ENCODE assay signal across 15 cellular contexts in genomic region chr12:113794774-113795173, GRCh38.
DNase-seq lines count a peak whose midpoint lies in the region; FAIRE-seq and TF ChIP-seq lines count a peak whose summit lies in the region.
"Had no signal": no experiment of that assay in that cellular context is flagged by ENCODE, and none has a peak within 500 bp of the region (broad histone marks: within the 10 kb centered on the region; RNA-seq: fewer than 3 reads in every experiment).

No MANE protein-coding gene starts in this region.

- no peak for TF ChIP-seq POLR2A in GM12892 (IDR thresholded peaks at IDR 0.05; ENCODE audit: low read depth, low read length)

- no peak for FAIRE-seq in GM12892 (lab: Jason Lieb, UNC)

- H3K4me1 Mint-ChIP-seq in IgD-negative memory B cell = no peaks in the 10 kb centered on the region
- H3K4me1 Mint-ChIP-seq: CD4-positive, alpha-beta memory T cell; T-cell had no signal

- peak overlapping the region in 2 of 3 donors; percentile 39 to 80 for H3K27ac Mint-ChIP-seq in IgD-negative memory B cell
- H3K27ac Mint-ChIP-seq: CD4-positive, alpha-beta memory T cell; T-cell had no signal

- no peaks in the 10 kb centered on the region for H3K27me3 Mint-ChIP-seq in IgD-negative memory B cell
- H3K27me3 Mint-ChIP-seq: CD4-positive, alpha-beta memory T cell; T-cell had no signal

- H3K36me3 Mint-ChIP-seq in IgD-negative memory B cell = peaks cover 4% of the 10 kb centered on the region

- H3K4me3 Mint-ChIP-seq in IgD-negative memory B cell = no peak overlapping the region
- H3K4me3 Mint-ChIP-seq: CD4-positive, alpha-beta memory T cell; T-cell had no signal

- DNase-seq in NCI-H2107 treated with DMSO at 0.1 percent for 48 hours (lab: John Stamatoyannopoulos, UW; ENCODE audit: unreplicated experiment) (peak; percentile 88), OCI-M2 (lab: John Stamatoyannopoulos, UW; ENCODE audit: unreplicated experiment) (peak; percentile 30), left kidney (ENCODE audit: low read depth, low spot score) (peak; percentile 65), GM12892 (ENCODE audit: insufficient read length) (no peak), GM19238 (ENCODE audit: insufficient read length, low spot score) (no peak)
- no peak for DNase-seq in activated CD4-positive, alpha-beta T cell treated with anti-CD3 and anti-CD28 coated beads, Interleukin-2, amount 50 U/mL, for 48 hours
- DNase-seq: ACHN; CD4-positive, alpha-beta memory T cell; GOT3; KG1; NCI-H2081 treated with DMSO at 0.1 percent for 48 hours; NCI-H510A treated with DMSO at 0.1 percent for 48 hours; PC-9; T-cell had no signal

- H3K9me3 Mint-ChIP-seq in IgD-negative memory B cell = peaks cover 3 to 8% (median 6%) of the 10 kb centered on the region in 3 donors

Comparison
In these comparisons a context has a peak if more than half of its experiments do, and no peak if none do; other contexts are left out.
1. DNase-seq: peak in NCI-H2107 treated with DMSO at 0.1 percent for 48 hours (single experiment), OCI-M2 (single experiment) and left kidney (single experiment); none in activated CD4-positive, alpha-beta T cell treated with anti-CD3 and anti-CD28 coated beads, Interleukin-2, amount 50 U/mL, for 48 hours (0 of 2), GM12892 (single experiment) and GM19238 (single experiment).